In the genomic region with DNA sequence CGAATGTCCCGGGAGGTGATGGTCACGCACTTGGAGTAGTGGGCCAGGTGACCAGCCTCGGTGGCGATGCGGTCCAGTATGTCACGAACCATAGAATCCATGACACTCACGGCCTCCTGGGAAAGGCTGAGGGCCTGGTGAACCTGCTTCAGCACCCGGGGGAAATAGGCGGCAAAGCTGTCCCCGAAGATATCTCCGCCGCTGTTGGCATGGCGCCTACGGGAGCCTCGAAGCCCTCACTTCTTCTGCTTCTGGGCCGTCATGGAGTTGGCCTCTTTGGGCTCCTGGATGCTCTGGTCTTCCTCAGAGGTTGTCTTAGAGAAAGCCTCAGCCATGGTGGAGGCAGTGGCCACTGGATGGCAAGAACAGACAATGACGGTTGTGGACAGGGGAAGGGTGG, we compare ENCODE assay signal across 15 cellular contexts. TPM values are rescaled to one million over a fixed set of nuclear protein-coding genes. Genes with fewer than 3 reads are reported as not detected.
"Had no signal": no experiment of that assay in that cellular context is flagged by ENCODE, and none has a peak within 500 bp of the region (broad histone marks: within the 10 kb centered on the region; RNA-seq: fewer than 3 reads in every experiment).

No MANE protein-coding gene starts in this region.

RNA-seq across cellular contexts. Expression of gene H2BW2, which starts 22.9 kb away (rescaled TPM):
- total RNA-seq: activated CD4-positive, alpha-beta memory T cell treated with anti-CD3 and anti-CD28 coated beads for 36 hours; activated CD4-positive, alpha-beta memory T cell treated with anti-CD3 and anti-CD28 coated beads, Interleukin-2, amount 10 ng/mL, durations not matched to agents 7 days and 5 days; activated CD4-positive, alpha-beta T cell treated with anti-CD3 and anti-CD28 coated beads for 36 hours; activated CD4-positive, alpha-beta T cell treated with anti-CD3 and anti-CD28 coated beads, Interleukin-2, amount 10 ng/mL, durations not matched to agents 24 days and 14 days; activated CD8-positive, alpha-beta memory T cell treated with anti-CD3 and anti-CD28 coated beads, Interleukin-2, amount 10 ng/mL, durations not matched to agents 7 days and 5 days; activated CD8-positive, alpha-beta T cell treated with anti-CD3 and anti-CD28 coated beads for 36 hours; activated CD8-positive, alpha-beta T cell treated with anti-CD3 and anti-CD28 coated beads, Interleukin-2, amount 10 ng/mL, durations not matched to agents 7 days and 5 days; T-cell; T-helper 1 cell treated with Interleukin-12 subunit alpha and Interleukin-12 subunit beta and Interleukin-4 antibody, amounts not matched to agents 30 ng/mL and 1 ng/mL, for 36 hours; T-helper 17 cell; T-helper 2 cell treated with Interferon-gamma antibody and Interleukin-4, amounts not matched to agents 100 ng/mL and 5 ng/mL, for 36 hours had no signal

RNA-seq across cellular contexts. Expression of gene H2BW1, which starts 49.1 kb away (rescaled TPM):
- total RNA-seq: activated B cell treated with CpG ODN at 0.5 μM for 24 hours; activated CD4-positive, alpha-beta memory T cell treated with anti-CD3 and anti-CD28 coated beads for 36 hours; activated CD4-positive, alpha-beta memory T cell treated with anti-CD3 and anti-CD28 coated beads, Interleukin-2, amount 10 ng/mL, durations not matched to agents 7 days and 5 days; activated CD4-positive, alpha-beta T cell treated with anti-CD3 and anti-CD28 coated beads for 36 hours; activated CD4-positive, alpha-beta T cell treated with anti-CD3 and anti-CD28 coated beads, Interleukin-2, amount 10 ng/mL, durations not matched to agents 24 days and 14 days; activated CD4-positive, alpha-beta T cell treated with anti-CD3 and anti-CD28 coated beads, Interleukin-2, amount 10 ng/mL, durations not matched to agents 7 days and 5 days; activated CD8-positive, alpha-beta memory T cell treated with anti-CD3 and anti-CD28 coated beads for 36 hours; activated CD8-positive, alpha-beta memory T cell treated with anti-CD3 and anti-CD28 coated beads, Interleukin-2, amount 10 ng/mL, durations not matched to agents 7 days and 5 days; activated CD8-positive, alpha-beta T cell treated with anti-CD3 and anti-CD28 coated beads for 36 hours; activated CD8-positive, alpha-beta T cell treated with anti-CD3 and anti-CD28 coated beads, Interleukin-2, amount 10 ng/mL, durations not matched to agents 7 days and 5 days; T-cell; T-helper 1 cell treated with Interleukin-12 subunit alpha and Interleukin-12 subunit beta and Interleukin-4 antibody, amounts not matched to agents 30 ng/mL and 1 ng/mL, for 36 hours; T-helper 17 cell; T-helper 2 cell treated with Interferon-gamma antibody and Interleukin-4, amounts not matched to agents 100 ng/mL and 5 ng/mL, for 36 hours; WTC11 had no signal
